8 cellular contexts compared by ENCODE assay signal in the genomic region with DNA sequence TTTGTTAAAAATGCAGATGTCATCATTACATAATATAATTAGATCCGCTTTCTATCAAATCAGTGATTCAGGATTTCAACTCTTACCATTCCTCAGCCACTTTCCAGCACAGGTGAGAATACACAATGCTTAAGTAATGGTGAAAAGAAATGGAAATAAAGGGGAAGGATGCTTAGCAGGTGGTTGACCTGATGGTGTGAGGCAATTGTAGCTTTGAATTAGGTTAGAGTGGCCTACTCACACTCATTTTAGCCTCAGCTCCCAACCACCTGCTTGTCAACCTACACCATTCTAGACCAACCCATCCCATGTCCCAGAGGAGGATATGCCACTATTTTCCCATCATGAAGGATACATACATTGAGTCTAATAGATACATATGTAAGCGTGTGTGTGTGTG.
"Had no signal": no experiment of that assay in that cellular context is flagged by ENCODE, and none has a peak within 500 bp of the region (broad histone marks: within the 10 kb centered on the region; RNA-seq: fewer than 3 reads in every experiment).

No MANE protein-coding gene starts in this region.

- H3K4me3 Mint-ChIP-seq: H9, HFFc6 had no signal

- H3K4me3 ChIP-seq: GM23248, HAP-1 had no signal

- H3K4me1 ChIP-seq: HAP-1 had no signal

- ATAC-seq: HCT116 had no signal

- H3K27ac Mint-ChIP-seq: H9, HFFc6 had no signal

- H3K9me3 ChIP-seq: HAP-1 had no signal

- DNase-seq: GM23248, GOT3, H7, H9, HCEC 1CT, HFFc6 had no signal

- H3K27ac ChIP-seq: GM23248 had no signal

- H2AFZ ChIP-seq: GM23248 had no signal

- H3K9me3 Mint-ChIP-seq: H9, HFFc6 had no signal

- H3K36me3 ChIP-seq: HAP-1 had no signal
